1 cellular context compared by ENCODE assay signal in genomic region chr2:156293382-156293781, GRCh38. TPM values are rescaled to one million over a fixed set of nuclear protein-coding genes. Genes with fewer than 3 reads are reported as not detected.
"Had no signal": no experiment of that assay in that cellular context is flagged by ENCODE, and none has a peak within 500 bp of the region (broad histone marks: within the 10 kb centered on the region; RNA-seq: fewer than 3 reads in every experiment).

No MANE protein-coding gene starts in this region.

RNA-seq across cellular contexts. Expression of gene NR4A2, which starts 39.1 kb away (rescaled TPM):
- total RNA-seq: fibroblast of villous mesenchyme had no signal
